Comparison of ENCODE assay signal across 1 cellular context in genomic region chr19:4867534-4868285, GRCh38.
A peak's percentile ranks its signal among the peaks of the same experiment; 100 is the strongest.
TF ChIP-seq lines count a peak whose summit lies in the region.

TSS of gene PLIN3 (minus strand) at chr19:4867667. CDS start at chr19:4861394, 6,273 bp downstream.

TF ChIP-seq in HepG2, 621 proteins besides CTCF, POLR2A, EP300 and RAD21 (continued from another document and continues in another):
- TF ChIP-seq MZF1 (CRISPR knock-in tag; IDR thresholded peaks at IDR 0.05; ENCODE audit: borderline replicate concordance) (0 out of 2 replicates have a peak, but pooled peaks have one; percentile 76), ZSCAN20 (CRISPR knock-in tag; IDR thresholded peaks at IDR 0.05; ENCODE audit: borderline replicate concordance) (no peak), HCFC1 (IDR thresholded peaks at IDR 0.05; ENCODE audit: low read depth, low read length) (no peak), LBX2 (CRISPR knock-in tag; IDR thresholded peaks at IDR 0.05; ENCODE audit: borderline replicate concordance) (no peak), TP53 (CRISPR knock-in tag; conservative IDR thresholded peaks at IDR 0.05) (no peak), ZNF274 (CRISPR knock-in tag; IDR thresholded peaks at IDR 0.05) (0 out of 2 replicates have a peak, but pooled peaks have one; percentile 38), GMEB1 (CRISPR knock-in tag; IDR thresholded peaks at IDR 0.05; ENCODE audit: borderline replicate concordance) (0 out of 2 replicates have a peak, but pooled peaks have one; percentile 49), ZNF136 (CRISPR knock-in tag; IDR thresholded peaks at IDR 0.05; ENCODE audit: low read depth) (no peak), CSRNP2 (CRISPR knock-in tag; conservative IDR thresholded peaks at IDR 0.05; ENCODE audit: low read depth) (no peak), KMT2B (CRISPR knock-in tag; IDR thresholded peaks at IDR 0.05) (no peak), ADNP (CRISPR knock-in tag; IDR thresholded peaks at IDR 0.05) (peak; percentile 91), MAFK (conservative IDR thresholded peaks at IDR 0.05 in 1 of 2, IDR thresholded peaks at IDR 0.05 in 1 of 2; ENCODE audit: low read length in 2 of 2) (no peak), RFXAP (CRISPR knock-in tag; IDR thresholded peaks at IDR 0.05; ENCODE audit: borderline replicate concordance) (no peak), STAG1 (CRISPR knock-in tag; IDR thresholded peaks at IDR 0.05) (no peak), ISX (CRISPR knock-in tag; conservative IDR thresholded peaks at IDR 0.05) (no peak), ZNF660 (CRISPR knock-in tag; IDR thresholded peaks at IDR 0.05; ENCODE audit: borderline replicate concordance, low read depth) (no peak), MED8 (CRISPR knock-in tag; IDR thresholded peaks at IDR 0.05; ENCODE audit: insufficient replicate concordance) (no peak), TAF15 (IDR thresholded peaks at IDR 0.05; ENCODE audit: low read depth, low read length, poor library complexity, severe bottlenecking) (peak; percentile 58), CBFB (CRISPR knock-in tag; IDR thresholded peaks at IDR 0.05) (0 out of 2 replicates have a peak, but pooled peaks have one; percentile 9), PCBP1 (IDR thresholded peaks at IDR 0.05; ENCODE audit: borderline replicate concordance, low read depth, low read length) (peak; percentile 83; the same call in 1 of the 2 replicates), NFIC (IDR thresholded peaks at IDR 0.05; ENCODE audit: low read length) (no peak), ZNF720 (CRISPR knock-in tag; IDR thresholded peaks at IDR 0.05) (no peak), DRAP1 (CRISPR knock-in tag; IDR thresholded peaks at IDR 0.05) (peak; percentile 97), ZNF687 (CRISPR knock-in tag; IDR thresholded peaks at IDR 0.05) (peak; percentile 80), NFAT5 (CRISPR knock-in tag; IDR thresholded peaks at IDR 0.05) (no peak), SP5 (CRISPR knock-in tag; IDR thresholded peaks at IDR 0.05; ENCODE audit: borderline replicate concordance, low read depth) (no peak), FOXO4 (CRISPR knock-in tag; conservative IDR thresholded peaks at IDR 0.05) (no peak), ZNF276 (CRISPR knock-in tag; IDR thresholded peaks at IDR 0.05; ENCODE audit: low read depth) (no peak), ZNF570 (CRISPR knock-in tag; IDR thresholded peaks at IDR 0.05; ENCODE audit: borderline replicate concordance) (no peak), ELF1 (CRISPR knock-in tag; IDR thresholded peaks at IDR 0.05) (no peak), ZNF432 (CRISPR knock-in tag; IDR thresholded peaks at IDR 0.05; ENCODE audit: borderline replicate concordance) (no peak), ZNF792 (CRISPR knock-in tag; IDR thresholded peaks at IDR 0.05) (no peak), ETV6 (CRISPR knock-in tag; conservative IDR thresholded peaks at IDR 0.05) (no peak; the same call in 1 of the 2 replicates), ZNF207 (IDR thresholded peaks at IDR 0.05; ENCODE audit: borderline replicate concordance) (no peak), SALL2 (CRISPR knock-in tag; IDR thresholded peaks at IDR 0.05) (0 out of 2 replicates have a peak, but pooled peaks have one; percentile 37), ZNF180 (CRISPR knock-in tag; IDR thresholded peaks at IDR 0.05; ENCODE audit: borderline replicate concordance, low read depth) (no peak), MXI1 (IDR thresholded peaks at IDR 0.05; ENCODE audit: borderline replicate concordance, low read depth, low read length) (no peak; the same call in 2 of the 3 replicates), HMGXB3 (CRISPR knock-in tag; IDR thresholded peaks at IDR 0.05; ENCODE audit: borderline replicate concordance) (no peak)
